ENCODE assay signal across 8 cellular contexts in the genomic region with DNA sequence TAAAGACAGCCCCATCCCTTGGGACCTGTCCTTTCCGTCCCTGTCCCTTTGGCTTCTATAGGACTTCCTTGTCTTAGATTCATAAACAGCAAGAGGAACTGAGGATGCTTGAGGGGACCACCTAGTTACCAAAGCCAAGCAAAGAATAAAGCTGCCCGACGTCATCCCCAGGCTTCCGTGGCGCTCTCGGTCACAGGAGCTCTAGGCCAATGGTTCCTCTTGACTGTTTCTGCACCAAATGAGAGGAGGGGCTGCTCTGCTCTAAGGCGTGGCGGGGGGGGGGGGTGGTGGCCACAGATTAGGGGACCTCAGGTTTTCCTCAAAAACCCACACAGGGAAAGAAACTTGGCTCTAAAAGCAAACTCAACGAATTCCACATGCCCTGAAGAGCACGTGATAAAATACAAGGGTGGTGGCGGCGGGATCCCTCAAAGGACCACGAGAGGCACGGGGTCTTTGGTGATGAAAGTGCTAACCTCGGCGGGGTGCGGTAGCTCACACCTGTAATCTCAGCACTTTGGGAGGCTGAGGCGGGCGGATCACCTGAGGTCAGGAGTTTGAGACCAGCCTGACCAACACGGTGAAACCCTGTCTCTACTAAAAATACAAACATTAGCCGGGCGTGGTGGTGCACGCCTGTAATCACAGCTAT. TPM values are rescaled to one million over a fixed set of nuclear protein-coding genes. Genes with fewer than 3 reads are reported as not detected.
DNase-seq lines count a peak whose midpoint lies in the region; ATAC-seq and TF ChIP-seq lines count a peak whose summit lies in the region.

No MANE protein-coding gene starts in this region.

- no peak for TF ChIP-seq CTCF in DND-41 (IDR thresholded peaks at IDR 0.05; ENCODE audit: borderline replicate concordance, extremely low read depth, low read length, poor library complexity, severe bottlenecking)

- peaks cover 77% of the 10 kb centered on the region for H3K4me1 Mint-ChIP-seq in T-helper 2 cell treated with Interferon-gamma antibody and Interleukin-4, amounts not matched to agents 5 μg/mL and 100 μg/mL, for 36 hours (ENCODE audit: low read depth)

- peak overlapping the region; percentile 97 for H3K27ac ChIP-seq in DND-41 (ENCODE audit: low read length)

- H3K27me3 ChIP-seq in DND-41 (ENCODE audit: insufficient read depth, low read length, poor library complexity) = no peaks in the 10 kb centered on the region
- no peaks in the 10 kb centered on the region for H3K27me3 ChIP-seq in mononuclear cell (ENCODE audit: insufficient read depth, low read length)

- peak overlapping the region; percentile 76 for H3K9ac ChIP-seq in DND-41 (ENCODE audit: low read depth, low read length)

- no peak overlapping the region for H2AFZ ChIP-seq in DND-41 (ENCODE audit: low read depth, low read length)

- H3K9me3 Mint-ChIP-seq in T-helper 2 cell treated with Interferon-gamma antibody and Interleukin-4, amounts not matched to agents 5 μg/mL and 100 μg/mL, for 36 hours = no peaks in the 10 kb centered on the region

- DNase-seq in DND-41 (no peak), NCI-H524 treated with DMSO at 0.1 percent for 48 hours (lab: John Stamatoyannopoulos, UW) (no peak), NAMALWA (ENCODE audit: low spot score) (no peak), COR-L47 (lab: John Stamatoyannopoulos, UW) (no peak), NCI-H2107 treated with DMSO at 0.1 percent for 48 hours (lab: John Stamatoyannopoulos, UW; ENCODE audit: unreplicated experiment) (no peak)
- DNase-seq in T-helper 2 cell treated with Interferon-gamma antibody and Interleukin-4, amounts not matched to agents 5 μg/mL and 100 μg/mL, for 36 hours (ENCODE audit: low spot score) = no peak

- H3K9me3 ChIP-seq in DND-41 (ENCODE audit: insufficient read depth, low read length, severe bottlenecking) (no peaks in the 10 kb centered on the region), mononuclear cell (ENCODE audit: low read depth, low read length) (no peaks in the 10 kb centered on the region)

- no peaks in the 10 kb centered on the region for H4K20me1 ChIP-seq in DND-41 (ENCODE audit: insufficient read depth, low read length)

- ATAC-seq in DND-41 (ENCODE audit: insufficient read depth, low read depth) (peak; percentile 13), GM21529 (IDR thresholded peaks at IDR 0.05; ENCODE audit: unreplicated experiment) (peak; percentile 16)

- peaks cover 77% of the 10 kb centered on the region for H3K36me3 Mint-ChIP-seq in T-helper 2 cell treated with Interferon-gamma antibody and Interleukin-4, amounts not matched to agents 5 μg/mL and 100 μg/mL, for 36 hours (ENCODE audit: low read depth)

- H3K4me3 Mint-ChIP-seq in T-helper 2 cell treated with Interferon-gamma antibody and Interleukin-4, amounts not matched to agents 5 μg/mL and 100 μg/mL, for 36 hours = peak overlapping the region; percentile 90

- peaks cover 66% of the 10 kb centered on the region for H3K79me2 ChIP-seq in DND-41 (ENCODE audit: insufficient read depth, low read length)

- H3K27me3 Mint-ChIP-seq in T-helper 2 cell treated with Interferon-gamma antibody and Interleukin-4, amounts not matched to agents 5 μg/mL and 100 μg/mL, for 36 hours (ENCODE audit: low read depth) = no peaks in the 10 kb centered on the region

- H3K36me3 ChIP-seq in DND-41 (ENCODE audit: insufficient read depth, low read length) = peaks cover 28% of the 10 kb centered on the region

- H3K4me3 ChIP-seq in DND-41 (ENCODE audit: low read depth in 1 of 2, low read length in 2 of 2) (peak overlapping the region in 1 of 2 experiments; percentile 63; a peak in 2 of 4 replicates), mononuclear cell (ENCODE audit: low read length) (peak overlapping the region; percentile 39)

- peak overlapping the region; percentile 99 for H3K27ac Mint-ChIP-seq in T-helper 2 cell treated with Interferon-gamma antibody and Interleukin-4, amounts not matched to agents 5 μg/mL and 100 μg/mL, for 36 hours

- H3K4me1 ChIP-seq in DND-41 (ENCODE audit: insufficient read depth, low read length) = peaks cover 94% of the 10 kb centered on the region
- H3K4me1 ChIP-seq in mononuclear cell (ENCODE audit: insufficient read depth, low read length) = peaks cover 90% of the 10 kb centered on the region

- peak overlapping the region; percentile 75 for H3K4me2 ChIP-seq in DND-41 (ENCODE audit: insufficient read depth, low read length)

RNA-seq across cellular contexts. Expression of gene USP20, which starts 53.7 kb away (rescaled TPM):
- 17.1 TPM for total RNA-seq in mononuclear cell

RNA-seq across cellular contexts. Expression of gene C9orf78, which starts 53.9 kb away (rescaled TPM):
- total RNA-seq in mononuclear cell = 169 TPM
